ENCODE assay signal across 14 cellular contexts in genomic region chr3:30672287-30672735, GRCh38.
DNase-seq lines count a peak whose midpoint lies in the region; ATAC-seq, FAIRE-seq and TF ChIP-seq lines count a peak whose summit lies in the region.
"Had no signal": no experiment of that assay in that cellular context is flagged by ENCODE, and none has a peak within 500 bp of the region (broad histone marks: within the 10 kb centered on the region; RNA-seq: fewer than 3 reads in every experiment).

No MANE protein-coding gene starts in this region.

- H3K4me3 Mint-ChIP-seq in CD4-positive, alpha-beta T cell = peak overlapping the region; percentile 79
- H3K4me3 Mint-ChIP-seq in IgD-negative memory B cell (no peak overlapping the region), endothelial cell (ENCODE audit: unreplicated experiment) (peak overlapping the region; percentile 66)
- H3K4me3 Mint-ChIP-seq: brain had no signal

- H2BK120ac ChIP-seq in trophoblast cell (ENCODE audit: insufficient read depth, low read length, poor library complexity) = no peak overlapping the region

- no peaks in the 10 kb centered on the region for H3K79me2 ChIP-seq in trophoblast cell (ENCODE audit: control insufficient read depth, insufficient read depth, low read length, poor library complexity)

- H2BK5ac ChIP-seq in trophoblast cell (ENCODE audit: low read depth, low read length, poor library complexity) = no peak overlapping the region

- POLR2A ChIA-PET in CD4-positive, alpha-beta T cell (lab: Charles Lee) = interaction anchor here (0.7 to 2.0 kb wide), 3 partner anchors 17 to 64 kb away, joined by 3 to 8 read pairs (median 3); no protein-coding TSS in a partner anchor

- H3K9me3 ChIP-seq in CD4-positive, alpha-beta T cell (ENCODE audit: control insufficient read depth, low read length) = no peaks in the 10 kb centered on the region
- H3K9me3 ChIP-seq in trophoblast cell (ENCODE audit: insufficient read depth, low read depth, low read length) = no peaks in the 10 kb centered on the region
- H3K9me3 ChIP-seq: SJCRH30 had no signal

- H3K9ac ChIP-seq in trophoblast cell (ENCODE audit: low read length) = no peak overlapping the region

- no peak for ATAC-seq in CD4-positive, alpha-beta T cell (ENCODE audit: poor library complexity)
- no peak for ATAC-seq in GM19395 (IDR thresholded peaks at IDR 0.05; ENCODE audit: unreplicated experiment)

- CTCF ChIA-PET in CD4-positive, alpha-beta T cell (lab: Charles Lee) = interaction anchor here (1.1 to 2.0 kb wide), 3 partner anchors 8 to 21 kb away, joined by 3 to 7 read pairs (median 3); no protein-coding TSS in a partner anchor

- H3K4me2 ChIP-seq in trophoblast cell (ENCODE audit: low read length) = no peak overlapping the region

- no peak overlapping the region for H3K23ac ChIP-seq in trophoblast cell (ENCODE audit: low read length)

- peaks cover 15 to 33% of the 10 kb centered on the region in 2 experiments for H3K36me3 ChIP-seq in trophoblast cell (ENCODE audit: control insufficient read depth in 1 of 2, insufficient read depth in 2 of 2, low read length in 2 of 2)

- no peak for FAIRE-seq in GM19239 (lab: Jason Lieb, UNC)
- FAIRE-seq: islet of Langerhans had no signal

- no peak overlapping the region for H4K91ac ChIP-seq in trophoblast cell (ENCODE audit: low read depth, low read length)

- no peak overlapping the region for H2AK5ac ChIP-seq in trophoblast cell (ENCODE audit: low read length)

- H3K36me3 Mint-ChIP-seq in CD4-positive, alpha-beta T cell (ENCODE audit: low read depth) = peaks cover 97% of the 10 kb centered on the region
- peaks cover 29% of the 10 kb centered on the region for H3K36me3 Mint-ChIP-seq in IgD-negative memory B cell
- H3K36me3 Mint-ChIP-seq in endothelial cell (ENCODE audit: low read depth, unreplicated experiment) = peaks cover 83% of the 10 kb centered on the region

- no peaks in the 10 kb centered on the region for H3K9me3 Mint-ChIP-seq in CD4-positive, alpha-beta T cell
- peaks cover 0 to 5% (median 2%) of the 10 kb centered on the region in 3 donors for H3K9me3 Mint-ChIP-seq in IgD-negative memory B cell
- no peaks in the 10 kb centered on the region for H3K9me3 Mint-ChIP-seq in endothelial cell (ENCODE audit: unreplicated experiment)
- H3K9me3 Mint-ChIP-seq: brain had no signal

- peaks cover 100% of the 10 kb centered on the region for H3K4me1 Mint-ChIP-seq in CD4-positive, alpha-beta T cell (ENCODE audit: low read depth)
- H3K4me1 Mint-ChIP-seq in IgD-negative memory B cell = peaks cover 46 to 69% (median 50%) of the 10 kb centered on the region in 3 donors
- H3K4me1 Mint-ChIP-seq in endothelial cell (ENCODE audit: unreplicated experiment) = peaks cover 45% of the 10 kb centered on the region

- no peak overlapping the region for H2AFZ ChIP-seq in trophoblast cell (ENCODE audit: insufficient read depth, low read length, poor library complexity)

- peak overlapping the region; percentile 26 for H3K27ac ChIP-seq in CD4-positive, alpha-beta T cell (ENCODE audit: low read depth, low read length)
- no peak overlapping the region for H3K27ac ChIP-seq in trophoblast cell (ENCODE audit: low read depth, low read length)
- H3K27ac ChIP-seq: SJCRH30 had no signal

- H3K18ac ChIP-seq in trophoblast cell (ENCODE audit: low read length) = no peak overlapping the region

- peak overlapping the region; percentile 86 for H3K27ac Mint-ChIP-seq in CD4-positive, alpha-beta T cell
- peak overlapping the region in 2 of 3 donors; percentile 33 to 65 for H3K27ac Mint-ChIP-seq in IgD-negative memory B cell
- no peak overlapping the region for H3K27ac Mint-ChIP-seq in endothelial cell (ENCODE audit: unreplicated experiment)
- H3K27ac Mint-ChIP-seq: brain had no signal

- H3K14ac ChIP-seq in trophoblast cell (ENCODE audit: low read length) = no peak overlapping the region

- no peak for DNase-seq in CD4-positive, alpha-beta T cell
- DNase-seq in endothelial cell (ENCODE audit: low spot score) (no peak), trophoblast cell (peak in 1 of 2 donors; percentile 43), GM19239 (ENCODE audit: insufficient read length, low spot score) (no peak)
- no peak for DNase-seq in stimulated activated CD4-positive, alpha-beta T cell treated with anti-CD3 and anti-CD28 coated beads, Interleukin-12 subunit alpha, Interleukin-12 subunit beta, amount 100 ng/mL, for 4 hours
- DNase-seq: COR-L47; effector memory CD4-positive, alpha-beta T cell; NCI-H2227 treated with DMSO at 0.1 percent for 48 hours; SJCRH30; stimulated activated CD8-positive, alpha-beta memory T cell treated with anti-CD3 and anti-CD28 coated beads, Interleukin-4, amount 100 ng/mL, for 48 hours had no signal

- H2BK12ac ChIP-seq in trophoblast cell (ENCODE audit: low read length) = no peak overlapping the region

- H3K4me3 ChIP-seq in trophoblast cell (ENCODE audit: low read depth, low read length) = peak overlapping the region; percentile 11
- H3K4me3 ChIP-seq: SJCRH30 had no signal

- H3K27me3 ChIP-seq in CD4-positive, alpha-beta T cell (ENCODE audit: control insufficient read depth, insufficient read depth, low read length) = no peaks in the 10 kb centered on the region
- no peaks in the 10 kb centered on the region for H3K27me3 ChIP-seq in trophoblast cell (ENCODE audit: insufficient read depth, low read length)
- H3K27me3 ChIP-seq: SJCRH30 had no signal

- peaks cover 2% of the 10 kb centered on the region for H3K79me1 ChIP-seq in trophoblast cell (ENCODE audit: low read length)

- TF ChIP-seq CTCF in CD4-positive, alpha-beta T cell (IDR thresholded peaks at IDR 0.05) = no peak
- TF ChIP-seq CTCF in endothelial cell (IDR thresholded peaks at IDR 0.05; ENCODE audit: unreplicated experiment) = no peak

- H3K4me1 ChIP-seq in trophoblast cell (ENCODE audit: control insufficient read depth in 1 of 2, insufficient read depth in 2 of 2, low read length in 2 of 2) = peaks cover 0 to 5% of the 10 kb centered on the region in 2 experiments

- no peak overlapping the region for H4K12ac ChIP-seq in trophoblast cell (ENCODE audit: low read depth, low read length)

- H3K4ac ChIP-seq in trophoblast cell (ENCODE audit: low read depth, low read length) = no peak overlapping the region

- no peaks in the 10 kb centered on the region for H3K27me3 Mint-ChIP-seq in CD4-positive, alpha-beta T cell
- H3K27me3 Mint-ChIP-seq in IgD-negative memory B cell = no peaks in the 10 kb centered on the region
- peaks cover 4% of the 10 kb centered on the region for H3K27me3 Mint-ChIP-seq in endothelial cell (ENCODE audit: unreplicated experiment)

- WGBS in trophoblast cell (ENCODE audit: extremely low coverage, insufficient coverage, insufficient read length) = no CpG with 5 or more reads among the region's 4 CpGs

- intact Hi-C loops in CD4-positive, alpha-beta T cell (cut with DNase I, micrococcal nuclease) = no loop called here

- H4K8ac ChIP-seq in trophoblast cell (ENCODE audit: low read depth, low read length) = no peak overlapping the region

Comparison
In these comparisons a context has a peak if more than half of its experiments do, and no peak if none do; other contexts are left out.
1. H3K4me3 Mint-ChIP-seq: peak in CD4-positive, alpha-beta T cell (single experiment) and endothelial cell (single experiment); none in IgD-negative memory B cell (0 of 4).